Comparison of ENCODE assay signal across 8 cellular contexts in genomic region chr13:40662866-40663265, GRCh38. TPM values are rescaled to one million over a fixed set of nuclear protein-coding genes. Genes with fewer than 3 reads are reported as not detected.
DNase-seq lines count a peak whose midpoint lies in the region; ATAC-seq and TF ChIP-seq lines count a peak whose summit lies in the region.

No MANE protein-coding gene starts in this region.

- no peaks in the 10 kb centered on the region for H3K27me3 Mint-ChIP-seq in activated CD4-positive, alpha-beta memory T cell treated with anti-CD3 and anti-CD28 coated beads for 36 hours

- peaks cover 25 to 58% of the 10 kb centered on the region in 2 donors for H3K4me1 ChIP-seq in left lung

- H3K27ac ChIP-seq in left lung = peak overlapping the region; percentile 92 to 97

- H3K9me3 Mint-ChIP-seq in activated CD4-positive, alpha-beta memory T cell treated with anti-CD3 and anti-CD28 coated beads for 36 hours = peaks cover 2% of the 10 kb centered on the region

- H3K36me3 Mint-ChIP-seq in activated CD4-positive, alpha-beta memory T cell treated with anti-CD3 and anti-CD28 coated beads for 36 hours = peaks cover 28% of the 10 kb centered on the region

- intact Hi-C loops in activated CD4-positive, alpha-beta memory T cell treated with anti-CD3 and anti-CD28 coated beads for 36 hours (cut with micrococcal nuclease) = loop anchor here (1.0 to 10.0 kb wide), 18 partner anchors 10 to 1628 kb away; partner anchors contain the start of genes NHLRC3 and PROSER1
- intact Hi-C loops in left lung (cut with DNase I) = no loop called here

- H3K4me3 ChIP-seq in left lung = peak overlapping the region in 1 of 2 donors; percentile 93

- peak overlapping the region; percentile 98 for H3K4me3 Mint-ChIP-seq in activated CD4-positive, alpha-beta memory T cell treated with anti-CD3 and anti-CD28 coated beads for 36 hours

- H3K36me3 ChIP-seq in left lung = no peaks in the 10 kb centered on the region

- H3K27me3 ChIP-seq in left lung = no peaks in the 10 kb centered on the region

- no peaks in the 10 kb centered on the region for H3K9me3 ChIP-seq in left lung

- CTCF ChIA-PET in activated CD4-positive, alpha-beta memory T cell treated with anti-CD3 and anti-CD28 coated beads for 36 hours (lab: Charles Lee) = interaction anchor here (1.1 to 2.3 kb wide), 3 partner anchors 20 to 594 kb away, joined by 3 to 4 read pairs (median 4); no protein-coding TSS in a partner anchor

- no peak for TF ChIP-seq CTCF in left lung (IDR thresholded peaks at IDR 0.05)

- ATAC-seq in GM18520 (IDR thresholded peaks at IDR 0.05; ENCODE audit: unreplicated experiment) = peak; percentile 29
- peak; percentile 43 for ATAC-seq in HG02610 (IDR thresholded peaks at IDR 0.05; ENCODE audit: unreplicated experiment)
- ATAC-seq in left lung = no peak
- ATAC-seq in GM19324 (IDR thresholded peaks at IDR 0.05; ENCODE audit: low FRiP score, unreplicated experiment) = no peak
- ATAC-seq in HG03139 (IDR thresholded peaks at IDR 0.05; ENCODE audit: unreplicated experiment) = no peak

- H3K4me1 Mint-ChIP-seq in activated CD4-positive, alpha-beta memory T cell treated with anti-CD3 and anti-CD28 coated beads for 36 hours (ENCODE audit: low read depth) = peaks cover 55% of the 10 kb centered on the region

- POLR2A ChIA-PET in activated CD4-positive, alpha-beta memory T cell treated with anti-CD3 and anti-CD28 coated beads for 36 hours (lab: Charles Lee) = interaction anchor here (0.8 to 5.2 kb wide), 11 partner anchors 10 to 526 kb away, joined by 3 to 39 read pairs (median 7); no protein-coding TSS in a partner anchor

- peak; percentile 54 for DNase-seq in activated CD4-positive, alpha-beta memory T cell treated with anti-CD3 and anti-CD28 coated beads for 36 hours
- no peak for DNase-seq in left lung
- no peak for DNase-seq in NCI-H446 treated with DMSO at 0.1 percent for 48 hours (lab: John Stamatoyannopoulos, UW)
- DNase-seq in HCEC 1CT = no peak

- H3K27ac Mint-ChIP-seq in activated CD4-positive, alpha-beta memory T cell treated with anti-CD3 and anti-CD28 coated beads for 36 hours = peak overlapping the region; percentile 99

RNA-seq across cellular contexts. Expression of gene FOXO1, which starts 3.6 kb away (rescaled TPM):
- 10 to 100 TPM; 34.2 to 34.5 TPM for total RNA-seq in activated CD4-positive, alpha-beta memory T cell treated with anti-CD3 and anti-CD28 coated beads for 36 hours
- total RNA-seq in left lung = 10 to 100 TPM; 19.3 to 24.0 TPM

Comparison
In these comparisons a context has a peak if more than half of its experiments do, and no peak if none do; other contexts are left out.
1. ATAC-seq: peak in GM18520 (single experiment) and HG02610 (single experiment); none in left lung (single experiment), GM19324 (single experiment) and HG03139 (single experiment).